ENCODE assay signal across 17 cellular contexts in the genomic region with DNA sequence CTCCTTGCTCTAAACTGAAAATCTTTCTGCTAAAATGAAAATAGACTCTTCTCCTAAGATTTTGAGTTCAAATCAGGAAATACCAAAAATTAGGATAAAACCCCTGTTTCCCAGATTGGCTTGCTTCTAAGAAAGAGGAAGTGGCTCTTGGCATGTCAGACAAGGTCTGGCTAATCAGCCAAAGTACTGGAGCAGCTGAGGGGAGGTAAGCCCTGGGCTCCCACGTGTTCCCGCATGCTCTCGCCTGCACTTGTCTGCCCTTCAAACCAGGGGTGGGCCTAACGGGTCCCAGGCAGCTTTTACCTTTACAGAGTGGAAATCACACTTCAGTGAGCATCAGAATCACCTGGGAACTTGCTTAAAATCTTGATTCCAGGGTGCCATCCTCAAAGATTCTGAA. TPM values are rescaled to one million over a fixed set of nuclear protein-coding genes. Genes with fewer than 3 reads are reported as not detected.
A peak's percentile ranks its signal among the peaks of the same experiment; 100 is the strongest.
DNase-seq lines count a peak whose midpoint lies in the region; ATAC-seq and TF ChIP-seq lines count a peak whose summit lies in the region.
"Had no signal": no experiment of that assay in that cellular context is flagged by ENCODE, and none has a peak within 500 bp of the region (broad histone marks: within the 10 kb centered on the region; RNA-seq: fewer than 3 reads in every experiment).

No MANE protein-coding gene starts in this region.

- no peaks in the 10 kb centered on the region for H3K4me1 ChIP-seq in H9 (ENCODE audit: insufficient read depth, low read length)
- H3K4me1 ChIP-seq in BE2C, result no peaks in the 10 kb centered on the region; the same call in 1 of the 2 replicates
- no peaks in the 10 kb centered on the region for H3K4me1 ChIP-seq in mucosa of descending colon (ENCODE audit: low read depth)
- H3K4me1 ChIP-seq: neural progenitor cell, sigmoid colon had no signal

- no peaks in the 10 kb centered on the region for H3K9me3 ChIP-seq in H9 (ENCODE audit: control insufficient read depth, low read depth, low read length)
- H3K9me3 ChIP-seq in BE2C, result no peaks in the 10 kb centered on the region
- no peaks in the 10 kb centered on the region for H3K9me3 ChIP-seq in mucosa of descending colon
- H3K9me3 ChIP-seq: sigmoid colon, stomach had no signal

- no peak overlapping the region for H2AFZ ChIP-seq in H9 (ENCODE audit: low read length)
- H2AFZ ChIP-seq: neural progenitor cell had no signal

- no peak overlapping the region for H3K14ac ChIP-seq in H9 (ENCODE audit: insufficient read depth, low read length)

- CTCF ChIA-PET in GM10248 (lab: Yijun Ruan, JAX), result interaction anchor here (0.8 to 2.1 kb wide), 6 partner anchors 10 to 278 kb away, joined by 3 to 7 read pairs (median 4); no protein-coding TSS in a partner anchor

- H3K4ac ChIP-seq in H9 (ENCODE audit: low read depth, low read length), result no peak overlapping the region

- H3K36me3 ChIP-seq in BE2C, result no peaks in the 10 kb centered on the region
- H3K36me3 ChIP-seq in mucosa of descending colon (ENCODE audit: low read depth), result no peaks in the 10 kb centered on the region
- H3K36me3 ChIP-seq: neural progenitor cell, sigmoid colon, stomach had no signal

- H2BK12ac ChIP-seq in H9 (ENCODE audit: insufficient read length, low read depth, low read length), result no peak overlapping the region

- H3K4me2 ChIP-seq in H9 (ENCODE audit: insufficient read depth, insufficient read length, low read length), result no peak overlapping the region
- H3K4me2 ChIP-seq: KMS-11, neural progenitor cell had no signal

- POLR2A ChIA-PET in GM10248 (lab: Yijun Ruan, JAX), result no interaction called here

- H3K27me3 ChIP-seq in H9 (ENCODE audit: insufficient read depth, low read length) (no peaks in the 10 kb centered on the region), BE2C (no peaks in the 10 kb centered on the region)
- H3K27me3 ChIP-seq: neural progenitor cell, sigmoid colon, stomach had no signal

- peaks cover 3% of the 10 kb centered on the region; the same call in 1 of the 2 replicates for H3K27me3 Mint-ChIP-seq in H9 (ENCODE audit: low read depth)

- H3K56ac ChIP-seq in H9 (ENCODE audit: insufficient read length, low read depth, low read length), result no peak overlapping the region

- H3K27ac ChIP-seq in H9 (ENCODE audit: insufficient read length, low read depth, low read length), result no peak overlapping the region
- H3K27ac ChIP-seq: KMS-11, neural progenitor cell, sigmoid colon, stomach had no signal

- DNase-seq in GM10248 (ENCODE audit: extremely low spot score) (peak; percentile 44), H9 (no peak), NOMO-1 treated with dmso at 0.1 percent for 144 hours (lab: John Stamatoyannopoulos, UW; ENCODE audit: unreplicated experiment) (peak; percentile 67), globus pallidus (ENCODE audit: low spot score) (peak; percentile 3), NAMALWA (ENCODE audit: low spot score) (no peak), BE2C (no peak), mucosa of descending colon (no peak)
- DNase-seq: activated CD4-positive, alpha-beta T cell treated with anti-CD3 and anti-CD28 coated beads, Interleukin-2, amount 50 U/mL, for 4 hours; activated effector memory CD4-positive, alpha-beta T cell treated with anti-CD3 and anti-CD28 coated beads, Interleukin-2, amount 50 U/mL, for 16 hours; sigmoid colon; stomach had no signal

- TF ChIP-seq CTCF in GM10248 (IDR thresholded peaks at IDR 0.05; ENCODE audit: control extremely low read depth, extremely low read depth, low read depth, missing control alignments), result no peak
- no peak for TF ChIP-seq CTCF in H9 (conservative IDR thresholded peaks at IDR 0.05)
- TF ChIP-seq CTCF in BE2C (IDR thresholded peaks at IDR 0.05; ENCODE audit: low read depth, low read length), result no peak
- no peak for TF ChIP-seq CTCF in mucosa of descending colon (IDR thresholded peaks at IDR 0.05)

- no peaks in the 10 kb centered on the region for H4K20me1 ChIP-seq in H9 (ENCODE audit: control insufficient read depth, insufficient read depth, insufficient read length)

- H2BK5ac ChIP-seq in H9 (ENCODE audit: insufficient read length, low read length), result no peak overlapping the region

- no peak overlapping the region for H2BK20ac ChIP-seq in H9 (ENCODE audit: low read depth, low read length, poor library complexity, severe bottlenecking)

- H2AK5ac ChIP-seq in H9 (ENCODE audit: insufficient read length, low read length), result no peak overlapping the region

- H3K9ac ChIP-seq in H9 (ENCODE audit: extremely low read depth, insufficient read length, low read length), result no peak overlapping the region
- H3K9ac ChIP-seq: KMS-11, neural progenitor cell had no signal

- H3K4me3 Mint-ChIP-seq in H9, result no peak overlapping the region
- H3K4me3 Mint-ChIP-seq: CD14-positive monocyte, neural progenitor cell had no signal

- no peak overlapping the region for H4K8ac ChIP-seq in H9 (replicated peaks; ENCODE audit: insufficient read length, low read depth, low read length)

- H4K91ac ChIP-seq in H9 (ENCODE audit: insufficient read length, low read depth, low read length), result no peak overlapping the region

- H3K9me3 Mint-ChIP-seq in H9, result no peaks in the 10 kb centered on the region

- ATAC-seq in mucosa of descending colon, result no peak

- no peaks in the 10 kb centered on the region for H3K4me1 Mint-ChIP-seq in H9

- no peaks in the 10 kb centered on the region for H3K23me2 ChIP-seq in H9 (ENCODE audit: insufficient read length, low read depth, low read length, poor library complexity, severe bottlenecking)

- H3K27ac Mint-ChIP-seq in H9, result no peak overlapping the region
- H3K27ac Mint-ChIP-seq: neural progenitor cell had no signal

- no peak overlapping the region for H4K5ac ChIP-seq in H9 (ENCODE audit: insufficient read length, low read depth, low read length)

- no peak overlapping the region for H3K18ac ChIP-seq in H9 (ENCODE audit: insufficient read length, low read depth, low read length)

- no CpG with 5 or more reads among the region's 4 CpGs for WGBS in H9 (ENCODE audit: extremely low coverage, insufficient read length, low lambda C conversion rate)

- H3K36me3 Mint-ChIP-seq in H9 (ENCODE audit: insufficient read depth in 1 of 3, low read depth in 3 of 3), result no peaks in the 10 kb centered on the region
- H3K36me3 Mint-ChIP-seq: CD14-positive monocyte, neural progenitor cell had no signal

- H3K23ac ChIP-seq in H9 (ENCODE audit: insufficient read length, low read depth, low read length), result no peak overlapping the region

- H3K79me2 ChIP-seq in H9 (ENCODE audit: insufficient read depth, low read length), result no peaks in the 10 kb centered on the region

- no peaks in the 10 kb centered on the region for H3K79me1 ChIP-seq in H9 (ENCODE audit: insufficient read depth, low read depth, low read length, poor library complexity, severe bottlenecking)

- no peak overlapping the region for H3K4me3 ChIP-seq in BE2C (ENCODE audit: low read depth, low read length)
- H3K4me3 ChIP-seq in mucosa of descending colon, result no peak overlapping the region
- H3K4me3 ChIP-seq: neural progenitor cell, sigmoid colon, stomach had no signal

- H2BK120ac ChIP-seq in H9 (ENCODE audit: low read depth, low read length, poor library complexity, severe bottlenecking), result no peak overlapping the region

- H3T11ph ChIP-seq in H9 (ENCODE audit: low read length), result no peak overlapping the region

- intact Hi-C loops in mucosa of descending colon (cut with DNase I, micrococcal nuclease), result no loop called here

- peak overlapping the region; percentile 86; the same call in 1 of the 2 replicates for H2BK15ac ChIP-seq in H9 (ENCODE audit: low read depth, low read length)

RNA-seq across cellular contexts. Expression of gene GABRR1, which starts 43.2 kb away (rescaled TPM):
- 0.26 and 0.33 TPM in 2 replicates for total RNA-seq in H9 (2021)
- polyA plus RNA-seq in BE2C (2012; ENCODE audit: insufficient read depth, insufficient read length, low read depth), result not detected
- not detected for total RNA-seq in mucosa of descending colon
- total RNA-seq: dermis microvascular lymphatic vessel endothelial cell; lung microvascular endothelial cell; sigmoid colon; T-helper 1 cell treated with Interleukin-12 subunit alpha and Interleukin-12 subunit beta and Interleukin-4 antibody, amounts not matched to agents 30 ng/mL and 1 ng/mL, for 36 hours had no signal
- polyA plus RNA-seq: CD14-positive monocyte had no signal

RNA-seq across cellular contexts. Expression of gene GABRR2, which starts 54.8 kb away (rescaled TPM):
- total RNA-seq in H9 (2021) (not detected in 2 replicates), mucosa of descending colon (1 to 10 TPM in 1 of 3 donors, under 1 TPM in 2; 0.63 to 2.4 (median 0.72) TPM)
- not detected for polyA plus RNA-seq in BE2C (2012; ENCODE audit: insufficient read depth, insufficient read length, low read depth)
- polyA plus RNA-seq: CD14-positive monocyte had no signal

Comparison
In these comparisons a context has a peak if more than half of its experiments do, and no peak if none do; other contexts are left out.
1. DNase-seq: peak in GM10248 (single experiment), NOMO-1 treated with dmso at 0.1 percent for 144 hours (single experiment) and globus pallidus (single experiment); none in H9 (single experiment), NAMALWA (single experiment), BE2C (single experiment) and mucosa of descending colon (0 of 3).